28 cellular contexts compared by ENCODE assay signal in genomic region chr11:70495351-70496310, GRCh38.
A peak's percentile ranks its signal among the peaks of the same experiment; 100 is the strongest.
DNase-seq lines count a peak whose midpoint lies in the region; ATAC-seq and TF ChIP-seq lines count a peak whose summit lies in the region.
"Had no signal": no experiment of that assay in that cellular context is flagged by ENCODE, and none has a peak within 500 bp of the region (broad histone marks: within the 10 kb centered on the region; RNA-seq: fewer than 3 reads in every experiment).

No MANE protein-coding gene starts in this region.

- no peak overlapping the region for H3K18ac ChIP-seq in H9 (ENCODE audit: insufficient read length, low read depth, low read length)
- H3K18ac ChIP-seq in neuronal stem cell (ENCODE audit: low read length), result peak overlapping the region; percentile 67

- H2AK5ac ChIP-seq in H9 (ENCODE audit: insufficient read length, low read length), result no peak overlapping the region
- H2AK5ac ChIP-seq in neuronal stem cell (ENCODE audit: low read depth, low read length), result peak overlapping the region; percentile 63

- H3K4ac ChIP-seq in H9 (ENCODE audit: low read depth, low read length) (no peak overlapping the region), neuronal stem cell (ENCODE audit: low read length) (no peak overlapping the region)

- H4K8ac ChIP-seq in H9 (replicated peaks; ENCODE audit: insufficient read length, low read depth, low read length) (no peak overlapping the region), neuronal stem cell (ENCODE audit: low read depth, low read length) (peak overlapping the region; percentile 45)

- no peaks in the 10 kb centered on the region for H3K23me2 ChIP-seq in H9 (ENCODE audit: insufficient read length, low read depth, low read length, poor library complexity, severe bottlenecking)

- H3K36me3 Mint-ChIP-seq in H9 (ENCODE audit: insufficient read depth in 1 of 3, low read depth in 3 of 3), result peaks cover 11 to 36% (median 18%) of the 10 kb centered on the region in 3 experiments
- H3K36me3 Mint-ChIP-seq: activated naive CD8-positive, alpha-beta T cell had no signal

- H3K56ac ChIP-seq in H9 (ENCODE audit: insufficient read length, low read depth, low read length), result no peak overlapping the region

- peaks cover 7 to 13% of the 10 kb centered on the region in 2 experiments for H3K4me1 Mint-ChIP-seq in H9

- no peak overlapping the region; a peak in 1 of 5 replicates for H3K4me3 Mint-ChIP-seq in H9
- H3K4me3 Mint-ChIP-seq: activated CD8-positive, alpha-beta T cell treated with anti-CD3 and anti-CD28 coated beads for 36 hours; activated naive CD8-positive, alpha-beta T cell; CD4-positive, alpha-beta T cell; endodermal cell had no signal

- H3K79me2 ChIP-seq in H9 (ENCODE audit: insufficient read depth, low read length), result no peaks in the 10 kb centered on the region
- H3K79me2 ChIP-seq in SK-N-SH (ENCODE audit: insufficient read depth), result no peaks in the 10 kb centered on the region

- H3K79me1 ChIP-seq in H9 (ENCODE audit: insufficient read depth, low read depth, low read length, poor library complexity, severe bottlenecking), result no peaks in the 10 kb centered on the region
- H3K79me1 ChIP-seq in neuronal stem cell (ENCODE audit: low read depth, low read length), result peaks cover 5% of the 10 kb centered on the region

- H2AFZ ChIP-seq in H9 (ENCODE audit: low read length), result no peak overlapping the region
- no peak overlapping the region for H2AFZ ChIP-seq in neuronal stem cell (ENCODE audit: low read length)
- no peak overlapping the region for H2AFZ ChIP-seq in SK-N-SH (ENCODE audit: low read depth)

- CTCF ChIA-PET in SK-N-SH (lab: Yijun Ruan, JAX), result interaction anchor here (0.8 to 2.5 kb wide), 2 partner anchors 260 to 584 kb away, joined by 3 to 9 read pairs; no protein-coding TSS in a partner anchor

- H3K9me3 ChIP-seq in H9 (ENCODE audit: control insufficient read depth, low read depth, low read length), result peaks cover 6% of the 10 kb centered on the region
- H3K9me3 ChIP-seq in neuronal stem cell (replicated peaks in 1 of 2; ENCODE audit: control insufficient read depth in 2 of 2, insufficient read depth in 1 of 2, low read depth in 1 of 2, low read length in 2 of 2), result peaks cover 16 to 18% of the 10 kb centered on the region in 2 donors
- no peaks in the 10 kb centered on the region for H3K9me3 ChIP-seq in SK-N-SH
- H3K9me3 ChIP-seq: testis had no signal

- H3K4me1 ChIP-seq in H9 (ENCODE audit: insufficient read depth, low read length), result no peaks in the 10 kb centered on the region
- peaks cover 4 to 21% of the 10 kb centered on the region in 2 donors for H3K4me1 ChIP-seq in neuronal stem cell (ENCODE audit: control insufficient read depth in 2 of 2, insufficient read depth in 1 of 2, low read depth in 1 of 2, low read length in 2 of 2)
- peaks cover 0 to 2% of the 10 kb centered on the region in 2 experiments; a peak in 1 of 4 replicates for H3K4me1 ChIP-seq in SK-N-SH (ENCODE audit: control insufficient read depth in 1 of 2, insufficient read depth in 2 of 2, low read depth in 1 of 2, low read length in 1 of 2)
- H3K4me1 ChIP-seq: testis had no signal

- TF ChIP-seq CTCF in H9 (conservative IDR thresholded peaks at IDR 0.05) (no peak), SK-N-SH (IDR thresholded peaks at IDR 0.05) (no peak)

- no peak overlapping the region for H3T11ph ChIP-seq in H9 (ENCODE audit: low read length)

- H3K36me3 ChIP-seq in neuronal stem cell (replicated peaks in 1 of 2; ENCODE audit: control insufficient read depth in 2 of 2, insufficient read depth in 2 of 2, low read length in 2 of 2), result peaks cover 3 to 21% of the 10 kb centered on the region in 2 donors
- H3K36me3 ChIP-seq in SK-N-SH (replicated peaks in 1 of 2; ENCODE audit: control insufficient read depth in 1 of 2, insufficient read depth in 2 of 2, low read length in 1 of 2), result no peaks in the 10 kb centered on the region

- H3K27ac ChIP-seq in H9 (ENCODE audit: insufficient read length, low read depth, low read length) (no peak overlapping the region), neuronal stem cell (replicated peaks; ENCODE audit: low read length) (no peak overlapping the region), SK-N-SH (ENCODE audit: low read depth in 2 of 2, low read length in 1 of 2) (no peak overlapping the region)
- H3K27ac ChIP-seq: 22Rv1, testis had no signal

- H3K9ac ChIP-seq in H9 (ENCODE audit: extremely low read depth, insufficient read length, low read length) (no peak overlapping the region), neuronal stem cell (ENCODE audit: low read depth, low read length, poor library complexity) (peak overlapping the region; percentile 44), SK-N-SH (no peak overlapping the region)

- H2BK120ac ChIP-seq in H9 (ENCODE audit: low read depth, low read length, poor library complexity, severe bottlenecking), result no peak overlapping the region
- H2BK120ac ChIP-seq in neuronal stem cell (ENCODE audit: low read depth, low read length), result no peak overlapping the region

- no peaks in the 10 kb centered on the region for H3K9me2 ChIP-seq in SK-N-SH

- no peak overlapping the region; the same call in 1 of the 2 replicates for H3K14ac ChIP-seq in H9 (ENCODE audit: insufficient read depth, low read length)
- H3K14ac ChIP-seq in neuronal stem cell (ENCODE audit: low read length), result peak overlapping the region; percentile 71

- H3F3A ChIP-seq in SK-N-SH (replicated peaks; ENCODE audit: insufficient read depth), result no peaks in the 10 kb centered on the region

- ATAC-seq in HG03457 (IDR thresholded peaks at IDR 0.05; ENCODE audit: unreplicated experiment) (no peak), GM21423 (IDR thresholded peaks at IDR 0.05; ENCODE audit: unreplicated experiment) (no peak)
- ATAC-seq: activated CD8-positive, alpha-beta T cell treated with anti-CD3 and anti-CD28 coated beads for 36 hours; esophagus mucosa; stimulated activated naive CD8-positive, alpha-beta T cell treated with anti-CD3 and anti-CD28 coated beads, Interleukin-15, Interleukin-2, amounts not matched to agents 100 U/mL and 50 U/mL, for 24 hours had no signal

- POLR2A ChIA-PET in SK-N-SH (lab: Yijun Ruan, JAX), result no interaction called here

- H3K27ac Mint-ChIP-seq in H9, result peak overlapping the region in 2 of 3 experiments; percentile 79; a peak in 2 of 7 replicates
- H3K27ac Mint-ChIP-seq: activated CD8-positive, alpha-beta T cell treated with anti-CD3 and anti-CD28 coated beads for 36 hours; activated naive CD8-positive, alpha-beta T cell; CD4-positive, alpha-beta T cell; endodermal cell; progenitor cell of endocrine pancreas had no signal

- H3K4me2 ChIP-seq in H9 (ENCODE audit: insufficient read depth, insufficient read length, low read length) (no peak overlapping the region), neuronal stem cell (ENCODE audit: insufficient read depth, low read length, poor library complexity, severe bottlenecking) (no peak overlapping the region), SK-N-SH (no peak overlapping the region)

- no CpG with 5 or more reads among the region's 22 CpGs for WGBS in H9 (ENCODE audit: extremely low coverage, insufficient read length, low lambda C conversion rate)
- WGBS in neuronal stem cell (ENCODE audit: extremely low coverage in 2 of 2, insufficient read length in 2 of 2, insufficient replicate concordance in 1 of 2), 2 donors, result no CpG with 5 or more reads among the region's 22 CpGs
- WGBS in SK-N-SH (ENCODE audit: low lambda C conversion rate), result 53% methylated on average over 14 of the region's 22 CpGs

- H3K4me3 ChIP-seq in neuronal stem cell (ENCODE audit: low read length in 2 of 2) (no peak overlapping the region), SK-N-SH (ENCODE audit: low read depth in 2 of 2, low read length in 1 of 2) (no peak overlapping the region)
- H3K4me3 ChIP-seq: testis had no signal

- H4K20me1 ChIP-seq in H9 (ENCODE audit: control insufficient read depth, insufficient read depth, insufficient read length) (no peaks in the 10 kb centered on the region), SK-N-SH (ENCODE audit: insufficient read depth) (no peaks in the 10 kb centered on the region)

- TF ChIP-seq RAD21 in SK-N-SH (IDR thresholded peaks at IDR 0.05; ENCODE audit: low read length), result no peak

- H2BK15ac ChIP-seq in H9 (ENCODE audit: low read depth, low read length), result no peak overlapping the region
- peak overlapping the region; percentile 12 for H2BK15ac ChIP-seq in neuronal stem cell (ENCODE audit: low read length)

- H3K27me3 ChIP-seq in H9 (ENCODE audit: insufficient read depth, low read length), result no peaks in the 10 kb centered on the region
- no peaks in the 10 kb centered on the region for H3K27me3 ChIP-seq in neuronal stem cell (ENCODE audit: control insufficient read depth in 3 of 3, insufficient read depth in 3 of 3, low read depth in 1 of 3, low read length in 3 of 3)
- H3K27me3 ChIP-seq in SK-N-SH (ENCODE audit: insufficient read depth), result no peaks in the 10 kb centered on the region
- H3K27me3 ChIP-seq: testis had no signal

- H3K9me3 Mint-ChIP-seq in H9, result peaks cover 8 to 10% of the 10 kb centered on the region in 2 experiments
- H3K9me3 Mint-ChIP-seq: CD4-positive, alpha-beta T cell had no signal

- TF ChIP-seq EP300 in SK-N-SH (IDR thresholded peaks at IDR 0.05; ENCODE audit: borderline replicate concordance in 1 of 2, low read depth in 1 of 2, low read length in 1 of 2), result no peak

- H3K27me3 Mint-ChIP-seq in H9 (ENCODE audit: low read depth), result no peaks in the 10 kb centered on the region
- H3K27me3 Mint-ChIP-seq: activated CD8-positive, alpha-beta T cell treated with anti-CD3 and anti-CD28 coated beads for 36 hours; activated naive CD8-positive, alpha-beta T cell; CD4-positive, alpha-beta T cell; progenitor cell of endocrine pancreas had no signal

- H3K23ac ChIP-seq in H9 (ENCODE audit: insufficient read length, low read depth, low read length) (no peak overlapping the region), neuronal stem cell (ENCODE audit: low read depth, low read length, poor library complexity) (peak overlapping the region; percentile 75)

- peak; percentile 17 for DNase-seq in DMS 273 (lab: John Stamatoyannopoulos, UW; ENCODE audit: unreplicated experiment)
- no peak for DNase-seq in DMS 273 treated with DMSO at 0.1 percent for 48 hours (lab: John Stamatoyannopoulos, UW)
- DNase-seq in H9, result no peak
- DNase-seq in NCI-H2196 (lab: John Stamatoyannopoulos, UW; ENCODE audit: unreplicated experiment), result peak; percentile 87
- DNase-seq in neuronal stem cell (ENCODE audit: low spot score), result no peak
- DNase-seq in SK-N-SH, result no peak
- DNase-seq: activated CD4-positive, alpha-beta T cell treated with anti-CD3 and anti-CD28 coated beads for 1 hour; activated CD8-positive, alpha-beta T cell treated with anti-CD3 and anti-CD28 coated beads for 36 hours; anterior cingulate cortex; CD4-positive, alpha-beta T cell; DMS153; endodermal cell; foreskin fibroblast; GF-D8; HCEC 1CT; mesenchymal stem cell; NCI-H1436 treated with DMSO at 0.1 percent for 48 hours; NCI-H226; NCI-H82; stimulated activated naive CD8-positive, alpha-beta T cell treated with anti-CD3 and anti-CD28 coated beads, Interleukin-15, Interleukin-2, amounts not matched to agents 100 U/mL and 50 U/mL, for 24 hours; T-helper 2 cell; testis had no signal

- H2BK20ac ChIP-seq in H9 (ENCODE audit: low read depth, low read length, poor library complexity, severe bottlenecking), result no peak overlapping the region

- no peak overlapping the region for H2BK5ac ChIP-seq in H9 (ENCODE audit: insufficient read length, low read length)
- H2BK5ac ChIP-seq in neuronal stem cell (ENCODE audit: low read length), result peak overlapping the region; percentile 87

- H2BK12ac ChIP-seq in H9 (ENCODE audit: insufficient read length, low read depth, low read length) (no peak overlapping the region), neuronal stem cell (ENCODE audit: low read length) (no peak overlapping the region)

- no peak overlapping the region for H4K91ac ChIP-seq in H9 (ENCODE audit: insufficient read length, low read depth, low read length)
- peak overlapping the region; percentile 59 for H4K91ac ChIP-seq in neuronal stem cell (ENCODE audit: low read depth, low read length, poor library complexity)

- no peak overlapping the region for H4K5ac ChIP-seq in H9 (ENCODE audit: insufficient read length, low read depth, low read length)

Comparison
In these comparisons a context has a peak if more than half of its experiments do, and no peak if none do; other contexts are left out.
1. DNase-seq: peak in DMS 273 (single experiment) and NCI-H2196 (single experiment); none in DMS 273 treated with DMSO at 0.1 percent for 48 hours (single experiment), H9 (single experiment), neuronal stem cell (single experiment) and SK-N-SH (single experiment).